9 cellular contexts compared by ENCODE assay signal in genomic region chr20:16701296-16701695, GRCh38. TPM values are rescaled to one million over a fixed set of nuclear protein-coding genes. Genes with fewer than 3 reads are reported as not detected.
DNase-seq lines count a peak whose midpoint lies in the region; ATAC-seq and TF ChIP-seq lines count a peak whose summit lies in the region.
"Had no signal": no experiment of that assay in that cellular context is flagged by ENCODE, and none has a peak within 500 bp of the region (broad histone marks: within the 10 kb centered on the region; RNA-seq: fewer than 3 reads in every experiment).

No MANE protein-coding gene starts in this region.

- H3K4me3 ChIP-seq in GM12875 (ENCODE audit: low read depth, low read length) (no peak overlapping the region), thyroid gland (replicated peaks in 1 of 3) (no peak overlapping the region), tibial nerve (no peak overlapping the region)
- H3K4me3 ChIP-seq in effector memory CD4-positive, alpha-beta T cell (ENCODE audit: insufficient read depth, low read depth, low read length, poor library complexity, severe bottlenecking): no peak overlapping the region
- H3K4me3 ChIP-seq: body of pancreas had no signal

- intact Hi-C loops in thyroid gland (cut with DNase I): no loop called here

- no peaks in the 10 kb centered on the region for H3K4me1 ChIP-seq in effector memory CD4-positive, alpha-beta T cell (ENCODE audit: control insufficient read depth, insufficient read depth, low read length, poor library complexity, severe bottlenecking)
- H3K4me1 ChIP-seq in thyroid gland (no peaks in the 10 kb centered on the region), tibial nerve (no peaks in the 10 kb centered on the region)
- H3K4me1 ChIP-seq: body of pancreas had no signal

- TF ChIP-seq CTCF in GM12875 (IDR thresholded peaks at IDR 0.05; ENCODE audit: borderline replicate concordance, insufficient read depth, low read depth, low read length): peak; percentile 40; the same call in 1 of the 2 replicates
- TF ChIP-seq CTCF in thyroid gland (IDR thresholded peaks at IDR 0.05): peak in 1 of 6 experiments; percentile 7
- TF ChIP-seq CTCF in tibial nerve (IDR thresholded peaks at IDR 0.05): no peak

- DNase-seq in AML-193 (lab: John Stamatoyannopoulos, UW) (peak; percentile 50 to 52), NCI-H1092 treated with DMSO at 0.1 percent for 48 hours (lab: John Stamatoyannopoulos, UW) (peak; percentile 15), thyroid gland (peak; percentile 1 to 3), retina (no peak), tibial nerve (ENCODE audit: low spot score in 2 of 2) (no peak)
- peak in 2 of 3 donors; percentile 3 to 27 for DNase-seq in effector memory CD4-positive, alpha-beta T cell

- TF ChIP-seq POLR2A in thyroid gland (IDR thresholded peaks at IDR 0.05): no peak
- TF ChIP-seq POLR2A in tibial nerve (IDR thresholded peaks at IDR 0.05): no peak

- TF ChIP-seq EP300 in tibial nerve (IDR thresholded peaks at IDR 0.05): no peak

- 74 to 82% methylated on average over 3 of the region's 3 CpGs for WGBS in thyroid gland, 2 donors
- 54 to 77% methylated on average over 3 of the region's 3 CpGs for WGBS in tibial nerve, 2 donors

- no peaks in the 10 kb centered on the region for H3K9me3 ChIP-seq in effector memory CD4-positive, alpha-beta T cell (ENCODE audit: control insufficient read depth, low read length)
- H3K9me3 ChIP-seq in thyroid gland: no peaks in the 10 kb centered on the region
- no peaks in the 10 kb centered on the region for H3K9me3 ChIP-seq in tibial nerve

- ATAC-seq in HG02678 (IDR thresholded peaks at IDR 0.05; ENCODE audit: unreplicated experiment): no peak
- ATAC-seq: body of pancreas had no signal

- no peaks in the 10 kb centered on the region for H3K36me3 ChIP-seq in effector memory CD4-positive, alpha-beta T cell (ENCODE audit: control insufficient read depth, insufficient read depth, low read length)
- no peaks in the 10 kb centered on the region for H3K36me3 ChIP-seq in thyroid gland
- H3K36me3 ChIP-seq in tibial nerve: no peaks in the 10 kb centered on the region

- no peaks in the 10 kb centered on the region for H3K27me3 ChIP-seq in effector memory CD4-positive, alpha-beta T cell (replicated peaks; ENCODE audit: control insufficient read depth, insufficient read depth, low read length, poor library complexity, severe bottlenecking)
- H3K27me3 ChIP-seq in thyroid gland: no peaks in the 10 kb centered on the region
- H3K27me3 ChIP-seq in tibial nerve: no peaks in the 10 kb centered on the region
- H3K27me3 ChIP-seq: body of pancreas had no signal

- H3K27ac ChIP-seq in effector memory CD4-positive, alpha-beta T cell (ENCODE audit: insufficient read depth, low read length, poor library complexity, severe bottlenecking): no peak overlapping the region
- H3K27ac ChIP-seq in thyroid gland (no peak overlapping the region), tibial nerve (no peak overlapping the region)
- H3K27ac ChIP-seq: body of pancreas had no signal

RNA-seq across cellular contexts. Expression of gene SNRPB2, which starts 28.5 kb away (rescaled TPM):
- total RNA-seq in thyroid gland (10 to 100 TPM; 24.8 to 42.0 (median 35.2) TPM), tibial nerve (10 to 100 TPM; 18.0 to 30.1 (median 20.7) TPM)

RNA-seq across cellular contexts. Expression of gene OTOR, which starts 46.9 kb away (rescaled TPM):
- total RNA-seq in thyroid gland (not detected), tibial nerve (not detected)
- total RNA-seq: body of pancreas had no signal

Comparison
In these comparisons a context has a peak if more than half of its experiments do, and no peak if none do; other contexts are left out.
1. DNase-seq: peak in AML-193 (2 of 2), NCI-H1092 treated with DMSO at 0.1 percent for 48 hours (single experiment), effector memory CD4-positive, alpha-beta T cell (2 of 3) and thyroid gland (2 of 2); none in retina (single experiment) and tibial nerve (0 of 2).